ENCODE assay signal across 8 cellular contexts in genomic region chr6:3455121-3455489, GRCh38. TPM values are rescaled to one million over a fixed set of nuclear protein-coding genes. Genes with fewer than 3 reads are reported as not detected.
A peak's percentile ranks its signal among the peaks of the same experiment; 100 is the strongest.
DNase-seq lines count a peak whose midpoint lies in the region; ATAC-seq and TF ChIP-seq lines count a peak whose summit lies in the region.

No MANE protein-coding gene starts in this region.

- no peak overlapping the region for H3K4me3 Mint-ChIP-seq in stimulated activated memory B cell treated with anti-CD40 and anti-IgM and Interleukin-4, amounts not matched to agents 10 μg/mL and 1 μg/mL and 100 μg/mL, for 72 hours

- H3K27ac ChIP-seq in GM23248 (no peak overlapping the region), psoas muscle (peak overlapping the region; percentile 1)

- no peaks in the 10 kb centered on the region for H3K27me3 ChIP-seq in GM23248 (replicated peaks; ENCODE audit: insufficient read depth)
- H3K27me3 ChIP-seq in psoas muscle (ENCODE audit: insufficient read depth in 3 of 3, low read length in 2 of 3) = no peaks in the 10 kb centered on the region
- H3K27me3 ChIP-seq in BE2C = peaks cover 86% of the 10 kb centered on the region

- no peak overlapping the region for H3K27ac Mint-ChIP-seq in stimulated activated memory B cell treated with anti-CD40 and anti-IgM and Interleukin-4, amounts not matched to agents 10 μg/mL and 1 μg/mL and 100 μg/mL, for 72 hours

- peaks cover 8% of the 10 kb centered on the region for H3K4me1 Mint-ChIP-seq in stimulated activated memory B cell treated with anti-CD40 and anti-IgM and Interleukin-4, amounts not matched to agents 10 μg/mL and 1 μg/mL and 100 μg/mL, for 72 hours

- WGBS in GM23248 (ENCODE audit: low coverage in 1 of 2, low lambda C conversion rate in 2 of 2, missing lambda C conversion rate in 2 of 2), 2 experiments = 26% methylated on average over 9 of the region's 9 CpGs
- 23 to 45% (median 26%) methylated on average over 9 of the region's 9 CpGs for WGBS in psoas muscle, 3 donors

- H3K4me1 ChIP-seq in GM23248 (ENCODE audit: insufficient read depth) (peaks cover 36% of the 10 kb centered on the region), psoas muscle (peaks cover 14% of the 10 kb centered on the region), BE2C (no peaks in the 10 kb centered on the region)

- peaks cover 46% of the 10 kb centered on the region for H3K79me2 ChIP-seq in GM23248 (ENCODE audit: insufficient read depth)

- H3K4me2 ChIP-seq in GM23248 (ENCODE audit: unreplicated experiment) = peak overlapping the region; percentile 81

- ATAC-seq in psoas muscle = peak in 2 of 4 donors; percentile 28 to 33
- ATAC-seq in stimulated activated memory B cell treated with anti-CD40 and anti-IgM and Interleukin-4, amounts not matched to agents 10 μg/mL and 1 μg/mL and 100 μg/mL, for 72 hours = no peak

- H3K27me3 Mint-ChIP-seq in stimulated activated memory B cell treated with anti-CD40 and anti-IgM and Interleukin-4, amounts not matched to agents 10 μg/mL and 1 μg/mL and 100 μg/mL, for 72 hours = peaks cover 31% of the 10 kb centered on the region

- DNase-seq in GM23248 (peak; percentile 56), erythroblast (lab: John Stamatoyannopoulos, UW) (peak; percentile 86 to 92), psoas muscle (no peak), NOMO-1 treated with DMSO at 0.1 percent for 48 hours (lab: John Stamatoyannopoulos, UW; ENCODE audit: unreplicated experiment) (no peak), epidermal melanocyte (ENCODE audit: insufficient read length, low spot score) (no peak), BE2C (no peak)
- DNase-seq in activated CD4-positive, alpha-beta T cell treated with anti-CD3 and anti-CD28 coated beads for 1 hour = peak; percentile 33

- H4K20me1 ChIP-seq in GM23248 (ENCODE audit: insufficient read depth) = no peaks in the 10 kb centered on the region

- H3F3A ChIP-seq in GM23248 (ENCODE audit: insufficient read depth) = peaks cover 15% of the 10 kb centered on the region

- H3K36me3 ChIP-seq in GM23248 (ENCODE audit: low read depth) (no peaks in the 10 kb centered on the region), psoas muscle (ENCODE audit: insufficient read depth in 1 of 2, low read depth in 1 of 2) (no peaks in the 10 kb centered on the region), BE2C (no peaks in the 10 kb centered on the region)

- peak overlapping the region; percentile 91 for H3K4me3 ChIP-seq in GM23248
- H3K4me3 ChIP-seq in psoas muscle = peak overlapping the region; percentile 78
- no peak overlapping the region for H3K4me3 ChIP-seq in BE2C (ENCODE audit: low read depth, low read length)

- no peaks in the 10 kb centered on the region for H3K9me3 ChIP-seq in GM23248 (ENCODE audit: low read depth)
- H3K9me3 ChIP-seq in psoas muscle = no peaks in the 10 kb centered on the region
- H3K9me3 ChIP-seq in BE2C = no peaks in the 10 kb centered on the region

- H3K9me3 Mint-ChIP-seq in stimulated activated memory B cell treated with anti-CD40 and anti-IgM and Interleukin-4, amounts not matched to agents 10 μg/mL and 1 μg/mL and 100 μg/mL, for 72 hours = no peaks in the 10 kb centered on the region

- TF ChIP-seq CTCF in psoas muscle (IDR thresholded peaks at IDR 0.05) (no peak), BE2C (IDR thresholded peaks at IDR 0.05; ENCODE audit: low read depth, low read length) (no peak)

- intact Hi-C loops in psoas muscle (cut with DNase I) = loop anchor here (5.0 to 10.0 kb wide), 4 partner anchors 33 to 173 kb away; no protein-coding TSS in a partner anchor

- H3K9ac ChIP-seq in GM23248 = peak overlapping the region; percentile 79

- H2AFZ ChIP-seq in GM23248 = peak overlapping the region; percentile 92

- peak; percentile 82 for TF ChIP-seq POLR2A in erythroblast (IDR thresholded peaks at IDR 0.05; ENCODE audit: low read length)

- no peaks in the 10 kb centered on the region for H3K36me3 Mint-ChIP-seq in stimulated activated memory B cell treated with anti-CD40 and anti-IgM and Interleukin-4, amounts not matched to agents 10 μg/mL and 1 μg/mL and 100 μg/mL, for 72 hours

- in situ Hi-C loops in GM23248 (cut with MboI) = loop anchor here (25.0 kb wide), 1 partner anchor 257 kb away; no protein-coding TSS in a partner anchor

- no peaks in the 10 kb centered on the region for H3K9me2 ChIP-seq in GM23248 (ENCODE audit: insufficient read depth)

RNA-seq across cellular contexts. Expression of gene SLC22A23, which starts 1.7 kb away (rescaled TPM):
- total RNA-seq in GM23248 (2014; rRNA removed; shearing (Covaris generic)) = 7.3 and 9.5 TPM in 2 replicates
- polyA plus RNA-seq in GM23248 (2016; fragmentation: Nextera tagmentation; extraction: Ambion mirVana) = 2.4 TPM in 2 replicates
- total RNA-seq in psoas muscle = 10 to 100 TPM in 3 of 4 donors, 1 to 10 TPM in 1; 8.7 to 13.7 (median 13.2) TPM
- 1 to 10 TPM; 4.6 to 7.8 (median 5.1) TPM for polyA plus RNA-seq in psoas muscle
- polyA plus RNA-seq in BE2C (2012; ENCODE audit: insufficient read depth, insufficient read length, low read depth) = 4.8 TPM

Comparison
In these comparisons a context has a peak if more than half of its experiments do, and no peak if none do; other contexts are left out.
1. DNase-seq: peak in GM23248 (single experiment), activated CD4-positive, alpha-beta T cell treated with anti-CD3 and anti-CD28 coated beads for 1 hour (single experiment) and erythroblast (2 of 2); none in psoas muscle (0 of 2), NOMO-1 treated with DMSO at 0.1 percent for 48 hours (single experiment), epidermal melanocyte (single experiment) and BE2C (single experiment).